Comparison of ENCODE assay signal across 9 cellular contexts in the genomic region with DNA sequence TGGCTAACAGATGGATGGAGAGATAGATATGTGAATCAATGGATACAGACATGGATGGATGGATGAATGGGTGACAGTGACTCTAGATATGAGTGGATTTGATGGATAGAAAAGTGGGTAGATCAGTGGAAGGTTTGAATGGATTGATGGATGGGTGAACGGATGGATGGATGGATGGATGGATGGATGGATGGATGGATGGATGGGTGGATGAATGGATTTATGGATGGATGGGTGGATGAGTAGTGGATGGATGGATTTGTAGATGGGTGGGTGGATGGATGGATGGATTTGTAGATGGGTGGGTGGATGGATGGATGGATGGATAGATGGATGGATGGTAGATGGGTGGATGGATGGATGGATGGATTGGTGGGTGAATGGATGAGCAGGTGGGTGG. TPM values are rescaled to one million over a fixed set of nuclear protein-coding genes. Genes with fewer than 3 reads are reported as not detected.
"Had no signal": no experiment of that assay in that cellular context is flagged by ENCODE, and none has a peak within 500 bp of the region (broad histone marks: within the 10 kb centered on the region; RNA-seq: fewer than 3 reads in every experiment).

No MANE protein-coding gene starts in this region.

- ATAC-seq: GM23338, HCT116, HepG2 had no signal

- H2AFZ ChIP-seq: GM23338 had no signal

- H3K4me1 ChIP-seq: HAP-1 had no signal

- H3K36me3 ChIP-seq: HAP-1 had no signal

- H3K4me3 ChIP-seq: GM23338, HAP-1 had no signal

- H3K4me3 Mint-ChIP-seq: GM23338, IgD-negative memory B cell had no signal

- DNase-seq: H7, KG1 had no signal

- H3K27ac Mint-ChIP-seq: GM23338, IgD-negative memory B cell had no signal

- H3K4me2 ChIP-seq: GM23338 had no signal

- H3K9me3 ChIP-seq: HAP-1 had no signal

- FAIRE-seq: HepG2 had no signal

RNA-seq across cellular contexts. Expression of gene CELF5, which starts 6.8 kb away (rescaled TPM):
- polyA plus RNA-seq: IgD-negative memory B cell had no signal

RNA-seq across cellular contexts. Expression of gene S1PR4, which starts 52.7 kb away (rescaled TPM):
- total RNA-seq: H4, H7, HT-29 had no signal
- polyA plus RNA-seq: GM23338 had no signal
